ENCODE assay signal across 26 cellular contexts in the genomic region with DNA sequence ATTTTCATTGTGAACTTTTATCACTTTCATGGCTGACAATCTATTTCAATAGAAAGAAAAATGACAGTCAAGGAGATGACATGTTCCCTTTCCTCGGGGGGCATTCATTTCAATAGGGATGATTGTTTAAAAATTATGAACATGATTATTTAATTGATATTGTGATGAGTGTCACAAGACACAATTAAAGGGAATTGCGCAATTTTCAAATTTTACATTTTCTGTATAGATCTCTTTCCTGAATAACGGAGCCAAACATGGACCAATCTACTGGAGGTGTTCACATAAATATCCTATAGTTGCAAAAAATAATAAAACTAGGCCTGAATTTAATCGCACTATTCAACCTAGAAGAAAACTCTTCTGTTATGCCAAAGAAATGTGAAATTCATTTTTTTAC.
"Had no signal": no experiment of that assay in that cellular context is flagged by ENCODE, and none has a peak within 500 bp of the region (broad histone marks: within the 10 kb centered on the region; RNA-seq: fewer than 3 reads in every experiment).

No MANE protein-coding gene starts in this region.

- ATAC-seq: effector memory CD8-positive, alpha-beta T cell; esophagus mucosa; gastrocnemius medialis; heart right ventricle; left cardiac atrium; left lung; left ventricle myocardium superior; lower lobe of right lung; mucosa of descending colon had no signal

- H3K27ac ChIP-seq: coronary artery, epithelial cell of prostate, esophagus squamous epithelium, gastrocnemius medialis, heart right ventricle, left lung, lower lobe of right lung had no signal

- H3K4me3 Mint-ChIP-seq: effector memory CD8-positive, alpha-beta T cell; endodermal cell; mesothelial cell of epicardium; naive B cell had no signal

- H3K36me3 ChIP-seq: esophagus squamous epithelium, gastrocnemius medialis, heart right ventricle, left lung, lower lobe of right lung had no signal

- H3K9me3 ChIP-seq: esophagus squamous epithelium, gastrocnemius medialis, heart right ventricle, left lung, lower lobe of right lung, mucosa of descending colon had no signal

- H3K36me3 Mint-ChIP-seq: mesothelial cell of epicardium, naive B cell had no signal

- H3K27ac Mint-ChIP-seq: effector memory CD8-positive, alpha-beta T cell; endodermal cell; mesothelial cell of epicardium had no signal

- H3K27me3 ChIP-seq: esophagus squamous epithelium, gastrocnemius medialis, heart right ventricle, left lung had no signal

- DNase-seq: effector CD8-positive, alpha-beta T cell; effector memory CD8-positive, alpha-beta T cell; endodermal cell; erythroblast; esophagus squamous epithelium; foreskin fibroblast; foreskin melanocyte; gastrocnemius medialis; glutamatergic neuron; head of caudate nucleus; heart right ventricle; hippocampal formation; left cardiac atrium; left lung; left ventricle myocardium superior; lower lobe of right lung; mesenchymal stem cell; mucosa of descending colon; naive B cell had no signal

- H3K4me1 ChIP-seq: esophagus squamous epithelium, gastrocnemius medialis, heart right ventricle, left lung, lower lobe of right lung had no signal

- H3K4me1 Mint-ChIP-seq: endodermal cell, mesothelial cell of epicardium had no signal

- FAIRE-seq: colon, islet of Langerhans, keratinocyte had no signal

- H3K4me3 ChIP-seq: coronary artery, esophagus squamous epithelium, gastrocnemius medialis, heart right ventricle, left lung, lower lobe of right lung, mucosa of descending colon had no signal

- H3K27me3 Mint-ChIP-seq: effector memory CD8-positive, alpha-beta T cell; naive B cell had no signal

- H3K9me3 Mint-ChIP-seq: effector memory CD8-positive, alpha-beta T cell; endodermal cell had no signal
